22 cellular contexts compared by ENCODE assay signal in the genomic region with DNA sequence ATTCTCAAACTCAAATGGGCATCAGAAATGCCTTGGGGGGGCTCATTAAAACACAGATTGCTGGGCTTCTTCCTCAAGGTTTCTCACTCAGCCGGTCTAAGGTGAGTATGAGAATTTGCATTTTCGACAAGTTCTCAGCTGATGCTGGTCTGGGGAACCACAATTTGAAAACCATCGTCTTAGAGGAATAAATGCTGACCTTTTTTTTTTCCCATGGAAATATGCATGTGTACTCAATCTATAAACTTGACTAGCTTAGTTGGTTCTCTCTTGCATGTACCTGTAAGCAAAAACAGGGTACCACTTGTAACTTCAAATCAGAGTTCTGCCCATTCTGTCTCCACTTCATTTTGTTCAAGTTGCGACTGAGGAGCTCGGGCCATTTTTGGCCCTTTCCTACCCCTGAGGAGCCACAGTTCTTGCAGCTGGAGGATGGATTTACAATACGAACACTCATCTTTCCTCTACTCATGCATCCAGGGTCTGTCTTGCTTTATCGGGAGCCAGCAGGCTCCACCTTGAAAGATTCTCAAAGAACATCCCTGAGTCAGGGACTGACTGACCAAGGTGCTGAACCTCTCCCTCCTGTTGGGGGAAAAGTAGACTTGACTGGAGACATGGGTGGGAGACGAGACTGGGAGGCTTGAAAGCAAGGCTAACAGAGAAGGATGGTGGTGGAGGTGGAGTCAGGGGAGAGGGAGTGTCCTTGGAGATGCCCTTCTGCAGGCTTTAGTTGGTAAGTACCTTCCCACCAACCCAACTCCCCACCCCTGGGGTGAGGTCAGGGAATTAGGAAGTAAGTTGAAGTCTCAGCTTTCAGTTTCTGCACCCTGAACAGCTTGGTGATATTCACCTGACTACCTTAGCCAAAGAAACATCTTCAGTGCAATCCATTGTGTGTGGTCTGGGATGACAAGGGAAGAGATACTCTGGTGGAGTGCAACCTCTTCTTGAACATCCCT. TPM values are rescaled to one million over a fixed set of nuclear protein-coding genes. Genes with fewer than 3 reads are reported as not detected.
"Had no signal": no experiment of that assay in that cellular context is flagged by ENCODE, and none has a peak within 500 bp of the region (broad histone marks: within the 10 kb centered on the region; RNA-seq: fewer than 3 reads in every experiment).

No MANE protein-coding gene starts in this region.

- DNase-seq: effector memory CD8-positive, alpha-beta T cell; gastrocnemius medialis; heart right ventricle; hypothalamus; kidney glomerular epithelial cell; mesendoderm; naive B cell; occipital lobe; pancreas; retina; stimulated activated CD4-positive, alpha-beta T cell treated with anti-CD3 and anti-CD28 coated beads, Interleukin-2, amount 100 ng/mL, for 24 hours; stimulated activated naive CD4-positive, alpha-beta T cell; stomach; substantia nigra; transverse colon had no signal

- H3K4me1 ChIP-seq: prostate gland had no signal

- FAIRE-seq: islet of Langerhans, pancreas had no signal

- H3K36me3 ChIP-seq: esophagus muscularis mucosa, gastrocnemius medialis, heart right ventricle, pancreas, prostate gland, stomach, thoracic aorta, transverse colon had no signal

- H3K27ac ChIP-seq: epithelial cell of prostate, esophagus muscularis mucosa, gastrocnemius medialis, heart right ventricle, pancreas, prostate gland, stomach, thoracic aorta, transverse colon had no signal

- H3K4me3 ChIP-seq: esophagus muscularis mucosa, gastrocnemius medialis, heart right ventricle, pancreas, prostate gland, stomach, thoracic aorta, transverse colon had no signal

- H3K27me3 ChIP-seq: esophagus muscularis mucosa, gastrocnemius medialis, heart right ventricle, pancreas, stomach, transverse colon had no signal

- H3K9me3 ChIP-seq: esophagus muscularis mucosa, gastrocnemius medialis, heart right ventricle, pancreas, prostate gland, stomach, thoracic aorta, transverse colon had no signal

RNA-seq across cellular contexts. Expression of a gene that starts 28.3 kb away (rescaled TPM):
- total RNA-seq: esophagus muscularis mucosa, gastrocnemius medialis, skeletal muscle tissue, thoracic aorta had no signal
- polyA plus RNA-seq: heart right ventricle, liver had no signal
